In the genomic region with DNA sequence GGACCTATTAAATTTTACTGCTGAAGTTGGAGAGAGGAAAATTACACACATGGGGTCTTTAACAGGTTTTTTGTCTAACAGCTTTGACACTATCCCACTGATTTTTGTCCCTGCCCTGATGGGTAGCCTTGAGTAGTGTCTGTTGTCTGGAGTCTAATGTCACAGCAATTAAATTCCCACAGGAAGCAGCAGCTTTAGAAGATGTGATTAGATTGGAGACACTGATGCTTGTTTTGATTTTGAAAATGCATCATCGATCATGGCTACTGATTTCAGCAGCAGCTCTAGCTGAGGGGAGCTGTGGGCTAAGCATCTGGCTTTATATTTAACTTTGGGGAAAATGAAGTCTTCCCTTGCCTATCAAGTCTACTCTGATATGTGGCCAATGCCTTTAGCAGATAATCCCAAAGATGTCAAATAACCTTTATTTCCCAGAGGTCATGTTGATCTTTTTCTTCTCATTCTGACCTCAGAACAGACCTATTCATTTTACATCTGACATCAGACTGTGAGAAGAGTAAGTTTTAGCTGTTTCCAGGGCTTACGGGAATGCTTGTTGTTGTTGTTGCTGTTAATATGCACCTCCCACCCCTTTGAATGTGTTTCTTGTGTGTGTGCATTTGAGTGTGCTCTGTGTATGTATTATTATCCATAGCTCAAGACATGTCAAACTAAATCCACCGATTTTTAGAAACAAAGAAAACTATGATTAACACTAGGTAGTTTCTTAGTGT, we compare ENCODE assay signal across 19 cellular contexts.
DNase-seq lines count a peak whose midpoint lies in the region; ATAC-seq, FAIRE-seq and TF ChIP-seq lines count a peak whose summit lies in the region.
"Had no signal": no experiment of that assay in that cellular context is flagged by ENCODE, and none has a peak within 500 bp of the region (broad histone marks: within the 10 kb centered on the region; RNA-seq: fewer than 3 reads in every experiment).

No MANE protein-coding gene starts in this region.

- H3K9me3 Mint-ChIP-seq in endodermal cell (no peaks in the 10 kb centered on the region), nephron progenitor cell (peaks cover 7% of the 10 kb centered on the region)

- WGBS in endodermal cell (ENCODE audit: insufficient coverage in 1 of 2, insufficient read length in 1 of 2), 2 experiments = 82% methylated on average over 2 of the region's 3 CpGs; no CpG with 5 or more reads in 1 of the 2 experiments
- WGBS in upper lobe of left lung, 2 donors = 67 to 69% methylated on average over 3 of the region's 3 CpGs

- H3K4me3 ChIP-seq in endodermal cell (ENCODE audit: low read length) = no peak overlapping the region
- no peak overlapping the region for H3K4me3 ChIP-seq in upper lobe of left lung

- H3K27ac Mint-ChIP-seq in endodermal cell = peak overlapping the region; percentile 32
- peak overlapping the region; percentile 74 for H3K27ac Mint-ChIP-seq in nephron progenitor cell
- H3K27ac Mint-ChIP-seq: CD8-positive, alpha-beta memory T cell had no signal

- H3K9ac ChIP-seq in endodermal cell (ENCODE audit: extremely low read depth, low read length, poor library complexity, severe bottlenecking) = no peak overlapping the region

- no peak for DNase-seq in D721Med (ENCODE audit: insufficient read length, low spot score)
- peak; percentile 36 for DNase-seq in NCI-H82 treated with DMSO at 0.1 percent for 48 hours (lab: John Stamatoyannopoulos, UW; ENCODE audit: unreplicated experiment)
- DNase-seq in endodermal cell = no peak
- DNase-seq in nephron progenitor cell = no peak
- no peak for DNase-seq in NCI-H510A treated with DMSO at 0.1 percent for 48 hours (lab: John Stamatoyannopoulos, UW)
- no peak for DNase-seq in upper lobe of left lung
- DNase-seq: BE2C; CD8-positive, alpha-beta memory T cell; DMS 273 treated with DMSO at 0.1 percent for 48 hours; H7; Karpas-422; NCI-H2029; NCI-H345; SHP77 treated with DMSO at 0.1 percent for 48 hours; SW 1271 had no signal

- H3K36me3 ChIP-seq in endodermal cell (ENCODE audit: control insufficient read depth, insufficient read depth, low read length) = no peaks in the 10 kb centered on the region
- no peaks in the 10 kb centered on the region for H3K36me3 ChIP-seq in upper lobe of left lung
- H3K36me3 ChIP-seq: BE2C had no signal

- H3K27me3 Mint-ChIP-seq in endodermal cell (ENCODE audit: insufficient read depth) (no peaks in the 10 kb centered on the region), nephron progenitor cell (ENCODE audit: low read depth, poor library complexity) (no peaks in the 10 kb centered on the region)
- H3K27me3 Mint-ChIP-seq: CD8-positive, alpha-beta memory T cell had no signal

- H3K36me3 Mint-ChIP-seq in endodermal cell (ENCODE audit: low read depth) (no peaks in the 10 kb centered on the region), nephron progenitor cell (ENCODE audit: low read depth) (peaks cover 7% of the 10 kb centered on the region)
- H3K36me3 Mint-ChIP-seq: CD8-positive, alpha-beta memory T cell had no signal

- peak overlapping the region; percentile 3 for H3K27ac ChIP-seq in endodermal cell (ENCODE audit: low read depth, low read length)
- no peak overlapping the region for H3K27ac ChIP-seq in upper lobe of left lung

- H3K27me3 ChIP-seq in endodermal cell (ENCODE audit: control insufficient read depth, insufficient read depth, low read length, poor library complexity, severe bottlenecking) (no peaks in the 10 kb centered on the region), upper lobe of left lung (no peaks in the 10 kb centered on the region)
- H3K27me3 ChIP-seq: BE2C had no signal

- peak; percentile 94 for FAIRE-seq in D721Med (lab: Jason Lieb, UNC)
- FAIRE-seq: HepG2, RCC 7860 had no signal

- H3K9me3 ChIP-seq in endodermal cell (ENCODE audit: control insufficient read depth, low read length) (no peaks in the 10 kb centered on the region), upper lobe of left lung (no peaks in the 10 kb centered on the region)
- H3K9me3 ChIP-seq: BE2C had no signal

- TF ChIP-seq CTCF in D721Med (IDR thresholded peaks at IDR 0.05; ENCODE audit: insufficient read depth, missing control alignments) (no peak), endodermal cell (conservative IDR thresholded peaks at IDR 0.05) (no peak), nephron progenitor cell (IDR thresholded peaks at IDR 0.05) (no peak), upper lobe of left lung (IDR thresholded peaks at IDR 0.05) (no peak)

- H3K4me3 Mint-ChIP-seq in endodermal cell (no peak overlapping the region), nephron progenitor cell (no peak overlapping the region)
- H3K4me3 Mint-ChIP-seq: CD8-positive, alpha-beta memory T cell had no signal

- H3K4me1 ChIP-seq in endodermal cell (ENCODE audit: control insufficient read depth, insufficient read depth, low read length) (peaks cover 7% of the 10 kb centered on the region), upper lobe of left lung (no peaks in the 10 kb centered on the region)

- H3K4me1 Mint-ChIP-seq in endodermal cell (peaks cover 23% of the 10 kb centered on the region), nephron progenitor cell (peaks cover 43% of the 10 kb centered on the region)
- H3K4me1 Mint-ChIP-seq: CD8-positive, alpha-beta memory T cell had no signal

- no peak for ATAC-seq in GM18502 (IDR thresholded peaks at IDR 0.05; ENCODE audit: poor library complexity, unreplicated experiment)
- ATAC-seq in upper lobe of left lung (ENCODE audit: low FRiP score in 2 of 2) = no peak
- no peak for ATAC-seq in HG02763 (IDR thresholded peaks at IDR 0.05; ENCODE audit: unreplicated experiment)
- ATAC-seq: HepG2 had no signal

- TF ChIP-seq EP300 in upper lobe of left lung (IDR thresholded peaks at IDR 0.05) = no peak

- TF ChIP-seq POLR2A in upper lobe of left lung (IDR thresholded peaks at IDR 0.05) = no peak
